9 cellular contexts compared by ENCODE assay signal in genomic region chr12:120013659-120014380, GRCh38. TPM values are rescaled to one million over a fixed set of nuclear protein-coding genes. Genes with fewer than 3 reads are reported as not detected.
DNase-seq lines count a peak whose midpoint lies in the region; ATAC-seq lines count a peak whose summit lies in the region.
"Had no signal": no experiment of that assay in that cellular context is flagged by ENCODE, and none has a peak within 500 bp of the region (broad histone marks: within the 10 kb centered on the region; RNA-seq: fewer than 3 reads in every experiment).

No MANE protein-coding gene starts in this region.

- no peak for DNase-seq in left colon
- DNase-seq in NCI-H128 (lab: John Stamatoyannopoulos, UW; ENCODE audit: unreplicated experiment) = no peak
- no peak for DNase-seq in COR-L47 (lab: John Stamatoyannopoulos, UW)
- no peak for DNase-seq in posterior cingulate gyrus

- intact Hi-C loops in left colon (cut with DNase I, micrococcal nuclease) = no loop called here
- intact Hi-C loops in posterior cingulate gyrus (cut with DNase I) = no loop called here

- peaks cover 28% of the 10 kb centered on the region for H3K36me3 Mint-ChIP-seq in T-helper 1 cell treated with Interleukin-12 subunit alpha and Interleukin-12 subunit beta and Interleukin-4 antibody, amounts not matched to agents 30 μg/mL and 1 μg/mL, for 36 hours (ENCODE audit: low read depth)

- peak overlapping the region; percentile 92 for H3K27ac Mint-ChIP-seq in T-helper 1 cell treated with Interleukin-12 subunit alpha and Interleukin-12 subunit beta and Interleukin-4 antibody, amounts not matched to agents 30 μg/mL and 1 μg/mL, for 36 hours

- H3K4me1 Mint-ChIP-seq in T-helper 1 cell treated with Interleukin-12 subunit alpha and Interleukin-12 subunit beta and Interleukin-4 antibody, amounts not matched to agents 30 μg/mL and 1 μg/mL, for 36 hours (ENCODE audit: low read depth) = peaks cover 56% of the 10 kb centered on the region

- H3K4me3 Mint-ChIP-seq in T-helper 1 cell treated with Interleukin-12 subunit alpha and Interleukin-12 subunit beta and Interleukin-4 antibody, amounts not matched to agents 30 μg/mL and 1 μg/mL, for 36 hours = peak overlapping the region; percentile 57
- H3K4me3 Mint-ChIP-seq: neural crest cell had no signal

- ATAC-seq in GM18517 (IDR thresholded peaks at IDR 0.05; ENCODE audit: unreplicated experiment) = peak; percentile 77
- peak; percentile 52 for ATAC-seq in HG02943 (IDR thresholded peaks at IDR 0.05; ENCODE audit: low read depth, unreplicated experiment)
- peak; percentile 63 for ATAC-seq in left colon
- ATAC-seq in HG03097 (IDR thresholded peaks at IDR 0.05; ENCODE audit: low FRiP score, unreplicated experiment) = no peak

- H3K9me3 Mint-ChIP-seq in T-helper 1 cell treated with Interleukin-12 subunit alpha and Interleukin-12 subunit beta and Interleukin-4 antibody, amounts not matched to agents 30 μg/mL and 1 μg/mL, for 36 hours = no peaks in the 10 kb centered on the region
- H3K9me3 Mint-ChIP-seq: neural crest cell had no signal

- H3K27me3 Mint-ChIP-seq in T-helper 1 cell treated with Interleukin-12 subunit alpha and Interleukin-12 subunit beta and Interleukin-4 antibody, amounts not matched to agents 30 μg/mL and 1 μg/mL, for 36 hours (ENCODE audit: low read depth) = no peaks in the 10 kb centered on the region

RNA-seq across cellular contexts. Expression of gene BICDL1, which starts 24.8 kb away (rescaled TPM):
- 1 to 10 TPM; 6.6 to 9.1 TPM for total RNA-seq in left colon
